12 cellular contexts compared by ENCODE assay signal in the genomic region with DNA sequence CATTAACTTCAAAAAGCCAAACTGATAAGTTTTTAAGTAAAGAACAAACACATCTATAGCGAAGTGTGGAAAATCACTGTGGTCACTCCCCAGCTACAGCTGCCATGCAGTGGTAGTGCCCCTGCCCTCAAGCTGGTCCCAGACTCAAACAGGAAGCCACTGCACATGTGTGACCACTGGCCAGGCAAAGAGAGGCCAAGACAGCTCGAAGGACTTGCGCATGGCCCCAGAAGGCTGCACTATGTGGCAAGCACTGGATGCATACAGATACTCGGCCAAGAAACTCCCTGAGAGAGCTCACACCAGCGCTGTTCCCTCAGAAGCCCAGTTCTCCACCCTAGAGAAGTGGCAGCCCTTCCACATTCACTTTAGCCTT.
DNase-seq lines count a peak whose midpoint lies in the region; ATAC-seq and TF ChIP-seq lines count a peak whose summit lies in the region.
"Had no signal": no experiment of that assay in that cellular context is flagged by ENCODE, and none has a peak within 500 bp of the region (broad histone marks: within the 10 kb centered on the region; RNA-seq: fewer than 3 reads in every experiment).

No MANE protein-coding gene starts in this region.

- H3K9me3 ChIP-seq in BLaER1 treated with 17β-estradiol and CSF1 and Interleukin-3, amounts not matched to agents 10 nM and 100 nM (replicated peaks in 1 of 11), result no peaks in the 10 kb centered on the region
- H3K9me3 ChIP-seq in Panc1 (ENCODE audit: control insufficient read depth, insufficient read depth, low read depth, low read length), result no peaks in the 10 kb centered on the region
- H3K9me3 ChIP-seq: SJSA1, tibial nerve had no signal

- H3K4me3 Mint-ChIP-seq in endothelial cell (ENCODE audit: unreplicated experiment), result peak overlapping the region; percentile 59
- H3K4me3 Mint-ChIP-seq in natural killer cell, result peak overlapping the region; percentile 79

- H4K20me1 ChIP-seq in BLaER1 treated with 17β-estradiol and CSF1 and Interleukin-3, amounts not matched to agents 10 nM and 100 nM, result peaks cover 100% of the 10 kb centered on the region in 11 experiments

- CTCF ChIA-PET in Panc1 (lab: Charles Lee) (no interaction called here), HEK293T (lab: Yijun Ruan, JAX) (no interaction called here)

- no TSS peak for BruUV-seq in Panc1 (replicated peaks; lab: Mats Ljungman, UMichigan)

- H3K27ac Mint-ChIP-seq in endothelial cell (ENCODE audit: unreplicated experiment) (peak overlapping the region; percentile 91), natural killer cell (peak overlapping the region; percentile 73 to 82)

- ATAC-seq in Panc1 (peak; percentile 29), natural killer cell (peak in 2 of 3 donors; percentile 6 to 9), HG03571 (IDR thresholded peaks at IDR 0.05; ENCODE audit: unreplicated experiment) (no peak)

- intact Hi-C loops in Panc1 (cut with micrococcal nuclease; ENCODE audit: unreplicated experiment), result no loop called here
- intact Hi-C loops in natural killer cell (cut with micrococcal nuclease), result loop anchor here (2.0 to 5.0 kb wide), 5 partner anchors 15 to 79 kb away; no protein-coding TSS in a partner anchor

- POLR2A ChIA-PET in Panc1 (lab: Charles Lee) (no interaction called here), HEK293T (lab: Yijun Ruan, JAX) (no interaction called here)

- H3K27me3 Mint-ChIP-seq in endothelial cell (ENCODE audit: unreplicated experiment) (peaks cover 26% of the 10 kb centered on the region), natural killer cell (ENCODE audit: low read depth in 2 of 2) (no peaks in the 10 kb centered on the region)

- H3K9ac ChIP-seq in BLaER1 treated with 17β-estradiol and CSF1 and Interleukin-3, amounts not matched to agents 10 nM and 100 nM, result peak overlapping the region; percentile 23 to 68 (median 46); a peak in 17 of 22 replicates

- H3K27ac ChIP-seq in BLaER1 treated with 17β-estradiol and CSF1 and Interleukin-3, amounts not matched to agents 10 nM and 100 nM, result peak overlapping the region in 8 of 11 experiments; percentile 11 to 59 (median 28); a peak in 10 of 22 replicates
- peak overlapping the region; percentile 7; the same call in 1 of the 2 replicates for H3K27ac ChIP-seq in Panc1 (ENCODE audit: low read length)
- H3K27ac ChIP-seq: SJSA1 had no signal

- peak overlapping the region; percentile 79 to 93 (median 89) for H3K4me2 ChIP-seq in BLaER1 treated with 17β-estradiol and CSF1 and Interleukin-3, amounts not matched to agents 10 nM and 100 nM

- H3K4me3 ChIP-seq in BLaER1 treated with 17β-estradiol and CSF1 and Interleukin-3, amounts not matched to agents 10 nM and 100 nM, result peak overlapping the region in 2 of 10 experiments; percentile 17 to 38; a peak in 1 of 20 replicates
- H3K4me3 ChIP-seq in Panc1 (ENCODE audit: low read depth in 2 of 2, low read length in 2 of 2), result no peak overlapping the region
- H3K4me3 ChIP-seq: SJSA1, tibial nerve had no signal

- H3K36me3 ChIP-seq in BLaER1 treated with 17β-estradiol and CSF1 and Interleukin-3, amounts not matched to agents 10 nM and 100 nM, result peaks cover 0 to 45% (median 23%) of the 10 kb centered on the region in 11 experiments; a peak in 16 of 22 replicates
- no peaks in the 10 kb centered on the region for H3K36me3 ChIP-seq in Panc1 (ENCODE audit: control insufficient read depth, insufficient read depth, low read length)
- H3K36me3 ChIP-seq: SJSA1, tibial nerve had no signal

- H3K9me3 Mint-ChIP-seq in endothelial cell (ENCODE audit: unreplicated experiment), result no peaks in the 10 kb centered on the region
- no peaks in the 10 kb centered on the region for H3K9me3 Mint-ChIP-seq in natural killer cell

- peaks cover 84% of the 10 kb centered on the region for H3K4me1 Mint-ChIP-seq in endothelial cell (ENCODE audit: unreplicated experiment)
- H3K4me1 Mint-ChIP-seq in natural killer cell, result peaks cover 85 to 87% of the 10 kb centered on the region in 2 donors

- no peak for DNase-seq in Panc1 (ENCODE audit: low read depth, low spot score)
- no peak for DNase-seq in endothelial cell (ENCODE audit: low spot score)
- DNase-seq in natural killer cell, result no peak
- DNase-seq in HEK293T (ENCODE audit: extremely low spot score), result no peak
- no peak for DNase-seq in SK-N-DZ (ENCODE audit: low spot score)
- DNase-seq in DMS 273 (lab: John Stamatoyannopoulos, UW; ENCODE audit: unreplicated experiment), result no peak
- DNase-seq: DMS79 treated with DMSO at 0.1 percent for 48 hours, NCI-H2171 had no signal

- no peaks in the 10 kb centered on the region for H3K27me3 ChIP-seq in BLaER1 treated with 17β-estradiol and CSF1 and Interleukin-3, amounts not matched to agents 10 nM and 100 nM
- H3K27me3 ChIP-seq in Panc1 (ENCODE audit: control insufficient read depth, insufficient read depth, low read length), result no peaks in the 10 kb centered on the region
- H3K27me3 ChIP-seq: SJSA1, tibial nerve had no signal

- H3K36me3 Mint-ChIP-seq in endothelial cell (ENCODE audit: low read depth, unreplicated experiment) (no peaks in the 10 kb centered on the region), natural killer cell (no peaks in the 10 kb centered on the region)

- in situ Hi-C loops in Panc1 (cut with HindIII; ENCODE audit: low pct_unique_long_range_greater_than_20kb, low sequenced_read_pairs), result no loop called here

- no peak for TF ChIP-seq CTCF in Panc1 (IDR thresholded peaks at IDR 0.05)
- no peak for TF ChIP-seq CTCF in endothelial cell (IDR thresholded peaks at IDR 0.05; ENCODE audit: unreplicated experiment)
- no peak for TF ChIP-seq CTCF in natural killer cell (IDR thresholded peaks at IDR 0.05)

- peaks cover 100% of the 10 kb centered on the region in 10 experiments for H3K4me1 ChIP-seq in BLaER1 treated with 17β-estradiol and CSF1 and Interleukin-3, amounts not matched to agents 10 nM and 100 nM
- peaks cover 75% of the 10 kb centered on the region for H3K4me1 ChIP-seq in Panc1 (ENCODE audit: control insufficient read depth, insufficient read depth, low read length)

TF ChIP-seq in HEK293T, 16 proteins besides CTCF, POLR2A, EP300 and RAD21:
- no peak for TF ChIP-seq FOXK2 (IDR thresholded peaks at IDR 0.05)
- TF ChIP-seq LEF1 (IDR thresholded peaks at IDR 0.05; ENCODE audit: borderline replicate concordance), result no peak
- TF ChIP-seq BHLHE40 (IDR thresholded peaks at IDR 0.05; ENCODE audit: borderline replicate concordance), result no peak
- TF ChIP-seq SP1 (IDR thresholded peaks at IDR 0.05), result no peak
- no peak for TF ChIP-seq NFRKB (IDR thresholded peaks at IDR 0.05)
- TF ChIP-seq L3MBTL2 (conservative IDR thresholded peaks at IDR 0.05), result no peak
- TF ChIP-seq CTBP1 (IDR thresholded peaks at IDR 0.05; ENCODE audit: borderline replicate concordance), result no peak
- no peak for TF ChIP-seq ARNT (IDR thresholded peaks at IDR 0.05)
